ENCODE assay signal across 1 cellular context in genomic region chr11:57667715-57668466, GRCh38.
TF ChIP-seq lines count a peak whose summit lies in the region.

Gene ZDHHC5 (plus strand): TSS chr11:57668114. CDS start chr11:57673091, 4,977 bp downstream.

TF ChIP-seq in HEK293, 187 proteins besides CTCF, POLR2A, EP300 and RAD21 (continued from another document and continues in another):
- TF ChIP-seq ZNF18 (tag by site-specific recombination; IDR thresholded peaks at IDR 0.05) = no peak
- no peak for TF ChIP-seq ZNF707 (tag by site-specific recombination; IDR thresholded peaks at IDR 0.05)
- no peak for TF ChIP-seq ZNF747 (tag by site-specific recombination; IDR thresholded peaks at IDR 0.05)
- TF ChIP-seq KLF1 (tag by site-specific recombination; IDR thresholded peaks at IDR 0.05) = 0 out of 2 replicates have a peak, but pooled peaks have one; percentile 34
- TF ChIP-seq ZBTB6 (tag by site-specific recombination; IDR thresholded peaks at IDR 0.05) = no peak
- TF ChIP-seq ZNF398 (tag by site-specific recombination; IDR thresholded peaks at IDR 0.05) = peak; percentile 45; the same call in 1 of the 2 replicates
- TF ChIP-seq ZBTB11 (tag by site-specific recombination; conservative IDR thresholded peaks at IDR 0.05; ENCODE audit: low read depth) = peak; percentile 95
- no peak; the same call in 1 of the 2 replicates for TF ChIP-seq ZNF768 (tag by site-specific recombination; IDR thresholded peaks at IDR 0.05)
- TF ChIP-seq BCL11B (tag by site-specific recombination; IDR thresholded peaks at IDR 0.05; ENCODE audit: low read depth) = no peak
- TF ChIP-seq ZNF239 (tag by site-specific recombination; IDR thresholded peaks at IDR 0.05) = no peak
- no peak for TF ChIP-seq ZFP41 (tag by site-specific recombination; IDR thresholded peaks at IDR 0.05; ENCODE audit: borderline replicate concordance)
- TF ChIP-seq ZSCAN18 (tag by site-specific recombination; IDR thresholded peaks at IDR 0.05) = no peak
- no peak for TF ChIP-seq ZNF670 (tag by site-specific recombination; IDR thresholded peaks at IDR 0.05; ENCODE audit: low read depth)
- no peak for TF ChIP-seq ZNF169 (tag by site-specific recombination; IDR thresholded peaks at IDR 0.05)
- 0 out of 2 replicates have a peak, but pooled peaks have one; percentile 2 for TF ChIP-seq GLIS1 (tag by site-specific recombination; IDR thresholded peaks at IDR 0.05)
- TF ChIP-seq SP2 (tag by site-specific recombination; IDR thresholded peaks at IDR 0.05) = peak; percentile 81
- no peak for TF ChIP-seq FEZF1 (tag by site-specific recombination; IDR thresholded peaks at IDR 0.05)
- peak; percentile 96 for TF ChIP-seq ZNF449 (tag by site-specific recombination; IDR thresholded peaks at IDR 0.05)
- TF ChIP-seq ZBTB48 (tag by site-specific recombination; IDR thresholded peaks at IDR 0.05) = peak; percentile 82
- TF ChIP-seq ZNF501 (tag by site-specific recombination; IDR thresholded peaks at IDR 0.05) = peak; percentile 49; the same call in 1 of the 2 replicates
- no peak for TF ChIP-seq ZNF488 (tag by site-specific recombination; IDR thresholded peaks at IDR 0.05)
- peak; percentile 74 for TF ChIP-seq ZNF660 (tag by site-specific recombination; IDR thresholded peaks at IDR 0.05)
- peak; percentile 33; the same call in 1 of the 2 replicates for TF ChIP-seq ZFHX2 (tag by site-specific recombination; conservative IDR thresholded peaks at IDR 0.05)
- TF ChIP-seq ZNF157 (tag by site-specific recombination; IDR thresholded peaks at IDR 0.05) = no peak
- no peak for TF ChIP-seq SCRT2 (tag by site-specific recombination; IDR thresholded peaks at IDR 0.05)
- no peak for TF ChIP-seq PRDM6 (tag by site-specific recombination; IDR thresholded peaks at IDR 0.05)
- no peak for TF ChIP-seq ZNF280D (tag by site-specific recombination; IDR thresholded peaks at IDR 0.05)
- TF ChIP-seq ZNF791 (tag by site-specific recombination; IDR thresholded peaks at IDR 0.05) = no peak
- TF ChIP-seq PBX3 (CRISPR knock-in tag; IDR thresholded peaks at IDR 0.05) = peak; percentile 55; the same call in 1 of the 2 replicates
- TF ChIP-seq SCRT1 (tag by site-specific recombination; IDR thresholded peaks at IDR 0.05; ENCODE audit: borderline replicate concordance) = no peak
- TF ChIP-seq ZNF341 (tag by site-specific recombination; IDR thresholded peaks at IDR 0.05; ENCODE audit: low read depth) = peak; percentile 70
- no peak for TF ChIP-seq ZNF626 (tag by site-specific recombination; IDR thresholded peaks at IDR 0.05)
- no peak for TF ChIP-seq ZNF596 (tag by site-specific recombination; IDR thresholded peaks at IDR 0.05)
- TF ChIP-seq RBAK (tag by site-specific recombination; IDR thresholded peaks at IDR 0.05) = no peak
- TF ChIP-seq KLF17 (tag by site-specific recombination; IDR thresholded peaks at IDR 0.05) = no peak
- TF ChIP-seq GLI2 (tag by site-specific recombination; IDR thresholded peaks at IDR 0.05; ENCODE audit: borderline replicate concordance, low read depth) = no peak
